Comparison of ENCODE assay signal across 5 cellular contexts in the genomic region with DNA sequence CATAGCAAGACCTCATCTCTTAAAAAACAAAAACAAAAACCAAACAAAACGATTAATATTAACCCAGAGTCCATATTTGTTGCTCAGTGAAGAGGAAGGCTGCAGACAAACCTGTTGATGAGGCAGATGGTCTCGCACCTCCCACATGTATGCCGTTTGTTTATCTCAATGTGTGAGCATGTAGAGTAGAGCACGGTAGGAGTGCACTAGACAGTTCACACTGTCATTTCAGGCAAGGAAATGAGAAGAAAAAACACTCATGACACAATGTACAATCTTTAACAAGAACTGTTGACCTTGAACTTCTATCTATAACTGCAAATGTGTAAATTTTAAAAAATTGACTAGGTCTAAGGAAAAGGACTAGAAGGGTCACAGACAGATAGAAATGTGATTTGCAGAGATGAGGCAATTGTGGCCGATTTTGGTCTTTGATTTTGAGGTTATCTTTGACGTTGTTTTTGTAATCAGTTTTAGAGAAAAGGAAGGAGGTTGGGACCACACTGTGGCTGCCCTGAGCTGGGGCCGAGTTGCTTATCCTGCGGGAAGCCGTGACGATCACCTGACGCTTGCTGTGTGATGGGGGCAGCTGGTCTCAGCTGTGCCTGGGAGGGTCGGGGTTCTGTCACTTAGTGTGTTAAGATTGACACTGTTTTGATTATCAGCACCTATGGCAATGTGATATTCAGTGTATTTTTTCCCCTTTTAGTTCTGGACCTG. TPM values are rescaled to one million over a fixed set of nuclear protein-coding genes. Genes with fewer than 3 reads are reported as not detected.
"Had no signal": no experiment of that assay in that cellular context is flagged by ENCODE, and none has a peak within 500 bp of the region (broad histone marks: within the 10 kb centered on the region; RNA-seq: fewer than 3 reads in every experiment).

No MANE protein-coding gene starts in this region.

RNA-seq across cellular contexts. Expression of a gene that starts 43.7 kb away (rescaled TPM):
- total RNA-seq: colonic mucosa, ovary, SK-MEL-5, suprapubic skin had no signal
- polyA plus RNA-seq: small intestine had no signal
